In genomic region chr20:1830240-1830639, GRCh38 we compare ENCODE assay signal across 9 cellular contexts.
DNase-seq lines count a peak whose midpoint lies in the region; ATAC-seq, FAIRE-seq and TF ChIP-seq lines count a peak whose summit lies in the region.
"Had no signal": no experiment of that assay in that cellular context is flagged by ENCODE, and none has a peak within 500 bp of the region (broad histone marks: within the 10 kb centered on the region; RNA-seq: fewer than 3 reads in every experiment).

No MANE protein-coding gene starts in this region.

- H3K27ac Mint-ChIP-seq in brain, result peak overlapping the region in 3 of 5 experiments; percentile 11 to 77 (median 66)

- no peak overlapping the region for H2AFZ ChIP-seq in keratinocyte (ENCODE audit: control insufficient read depth, low read length)

- H3K27me3 Mint-ChIP-seq in brain, result peaks cover 3% of the 10 kb centered on the region

- H3K4me3 ChIP-seq in keratinocyte (ENCODE audit: control insufficient read depth in 2 of 3, extremely low read depth in 1 of 3, insufficient read depth in 2 of 3, low read depth in 1 of 3, low read length in 3 of 3) (no peak overlapping the region), testis (no peak overlapping the region), esophagus squamous epithelium (no peak overlapping the region)

- WGBS in testis, 2 donors, result 42 to 52% methylated on average over 3 to 7 of the region's 7 CpGs
- WGBS in esophagus squamous epithelium, 2 donors, result 16 to 37% methylated on average over 2 to 4 of the region's 7 CpGs

- ATAC-seq in HG03196 (IDR thresholded peaks at IDR 0.05; ENCODE audit: unreplicated experiment), result no peak
- no peak for ATAC-seq in GM19035 (IDR thresholded peaks at IDR 0.05; ENCODE audit: unreplicated experiment)

- TF ChIP-seq CTCF in brain (conservative IDR thresholded peaks at IDR 0.05) (no peak), keratinocyte (optimal IDR thresholded peaks at IDR 0.05 in 1 of 3, IDR thresholded peaks at IDR 0.05 in 1 of 3, conservative IDR thresholded peaks at IDR 0.05 in 1 of 3; ENCODE audit: extremely low read depth in 1 of 3, insufficient read depth in 2 of 3, low read length in 3 of 3) (no peak), testis (IDR thresholded peaks at IDR 0.05) (no peak), esophagus squamous epithelium (IDR thresholded peaks at IDR 0.05) (no peak)

- no peaks in the 10 kb centered on the region for H3K36me3 Mint-ChIP-seq in brain

- peaks cover 46% of the 10 kb centered on the region for H3K4me1 Mint-ChIP-seq in brain

- H3K9me3 Mint-ChIP-seq in brain, result peaks cover 0 to 10% (median 0%) of the 10 kb centered on the region in 5 experiments

- TF ChIP-seq POLR2A in testis (IDR thresholded peaks at IDR 0.05) (no peak), esophagus squamous epithelium (IDR thresholded peaks at IDR 0.05) (no peak)

- no peaks in the 10 kb centered on the region for H3K9me1 ChIP-seq in keratinocyte (ENCODE audit: control insufficient read depth, extremely low read depth, insufficient read depth, low read length)

- peak overlapping the region; percentile 40 for H3K9ac ChIP-seq in keratinocyte (ENCODE audit: control insufficient read depth, extremely low read depth, insufficient read depth, low read length)

- H3K9me3 ChIP-seq in keratinocyte (ENCODE audit: control insufficient read depth, low read depth, low read length) (no peaks in the 10 kb centered on the region), testis (no peaks in the 10 kb centered on the region), esophagus squamous epithelium (no peaks in the 10 kb centered on the region)

- H3K27me3 ChIP-seq in keratinocyte (ENCODE audit: control insufficient read depth, extremely low read depth, insufficient read depth, low read length), result no peaks in the 10 kb centered on the region
- no peaks in the 10 kb centered on the region for H3K27me3 ChIP-seq in testis
- peaks cover 0 to 9% (median 0%) of the 10 kb centered on the region in 4 donors for H3K27me3 ChIP-seq in esophagus squamous epithelium

- peak; percentile 90 for DNase-seq in HS-27A (ENCODE audit: low read depth)
- peak; percentile 87 for DNase-seq in keratinocyte (ENCODE audit: low read depth, low spot score)
- peak; percentile 91 for DNase-seq in testis
- no peak for DNase-seq in NCI-H2081 (lab: John Stamatoyannopoulos, UW)
- no peak for DNase-seq in esophagus squamous epithelium (lab: John Stamatoyannopoulos, UW)

- no peaks in the 10 kb centered on the region for H3K79me2 ChIP-seq in keratinocyte (ENCODE audit: control insufficient read depth, insufficient read depth, low read length)

- peak overlapping the region; percentile 93 for H3K27ac ChIP-seq in keratinocyte (ENCODE audit: control insufficient read depth, insufficient read depth, low read length)
- H3K27ac ChIP-seq in testis, result peak overlapping the region in 1 of 2 donors; percentile 14
- peak overlapping the region in 2 of 4 donors; percentile 7 to 20 for H3K27ac ChIP-seq in esophagus squamous epithelium

- H3K36me3 ChIP-seq in keratinocyte (ENCODE audit: control insufficient read depth in 2 of 2, extremely low read depth in 1 of 2, insufficient read depth in 2 of 2, low read length in 2 of 2), result no peaks in the 10 kb centered on the region
- no peaks in the 10 kb centered on the region for H3K36me3 ChIP-seq in testis (ENCODE audit: low read depth, missing control alignments)
- no peaks in the 10 kb centered on the region for H3K36me3 ChIP-seq in esophagus squamous epithelium

- no peak overlapping the region for H3K4me3 Mint-ChIP-seq in brain

- no peaks in the 10 kb centered on the region for H4K20me1 ChIP-seq in keratinocyte (ENCODE audit: control insufficient read depth, extremely low read depth, insufficient read depth, low read length)

- peak overlapping the region; percentile 43 for H3K4me2 ChIP-seq in keratinocyte (ENCODE audit: control insufficient read depth, extremely low read depth, insufficient read depth, low read depth, low read length)

- intact Hi-C loops in testis (cut with DNase I; ENCODE audit: low total_unique reads), result no loop called here
- intact Hi-C loops in esophagus squamous epithelium (cut with DNase I), result no loop called here

- FAIRE-seq in keratinocyte (lab: Jason Lieb, UNC), result peak; percentile 100
- FAIRE-seq: TTC549 had no signal

- dilution Hi-C loops in keratinocyte (cut with MboI; ENCODE audit: extremely low pct_ligation_motif_present, low sequenced_read_pairs), result no loop called here

- H3K4me1 ChIP-seq in keratinocyte (ENCODE audit: control insufficient read depth, extremely low read depth, insufficient read depth, low read length) (peaks cover 48% of the 10 kb centered on the region), testis (peaks cover 16% of the 10 kb centered on the region), esophagus squamous epithelium (peaks cover 5 to 40% (median 31%) of the 10 kb centered on the region in 3 donors)

Comparison
In these comparisons a context has a peak if more than half of its experiments do, and no peak if none do; other contexts are left out.
1. DNase-seq: peak in HS-27A (single experiment), keratinocyte (single experiment) and testis (single experiment); none in NCI-H2081 (0 of 2) and esophagus squamous epithelium (single experiment).